ENCODE assay signal across 9 cellular contexts in the genomic region with DNA sequence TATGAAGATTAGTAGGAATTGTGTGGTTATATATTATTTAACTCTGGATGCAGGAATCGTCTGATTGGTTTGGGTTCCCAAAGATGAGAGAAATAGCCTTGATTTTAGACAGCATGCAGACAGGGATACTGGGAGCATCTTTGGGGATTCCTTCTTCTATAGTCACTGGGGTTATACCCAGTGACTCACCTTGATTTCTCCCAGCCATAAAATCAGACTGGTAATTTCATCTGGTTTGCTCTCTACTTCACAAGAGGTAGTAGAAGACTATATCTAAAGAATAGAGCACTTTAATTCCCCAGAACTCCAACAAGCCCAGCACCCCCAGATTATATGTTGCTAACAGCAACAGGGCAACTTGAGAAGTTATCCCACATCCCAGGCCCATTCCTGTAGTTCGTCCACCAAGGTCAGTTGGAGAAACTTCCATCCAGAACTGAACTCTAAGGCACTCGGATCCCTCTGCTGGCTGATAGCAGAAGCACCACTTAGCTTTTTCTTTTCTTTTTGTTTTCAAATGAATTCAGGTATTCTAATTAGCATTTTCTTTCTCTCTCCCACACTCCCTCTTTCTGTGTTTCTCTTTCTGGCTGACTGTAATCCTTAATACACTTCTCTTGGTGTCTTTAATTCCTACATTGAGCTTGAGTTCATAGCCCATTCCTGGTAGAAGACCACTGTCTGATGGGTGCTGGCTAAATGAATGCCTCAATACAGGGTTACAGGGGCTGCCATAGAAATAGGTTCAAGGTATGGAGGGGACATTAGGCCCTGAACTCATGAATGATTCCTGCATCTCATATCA. TPM values are rescaled to one million over a fixed set of nuclear protein-coding genes. Genes with fewer than 3 reads are reported as not detected.
A peak's percentile ranks its signal among the peaks of the same experiment; 100 is the strongest.
DNase-seq lines count a peak whose midpoint lies in the region; ATAC-seq and TF ChIP-seq lines count a peak whose summit lies in the region.
"Had no signal": no experiment of that assay in that cellular context is flagged by ENCODE, and none has a peak within 500 bp of the region (broad histone marks: within the 10 kb centered on the region; RNA-seq: fewer than 3 reads in every experiment).

No MANE protein-coding gene starts in this region.

- peak; percentile 46 for ATAC-seq in HG02610 (IDR thresholded peaks at IDR 0.05; ENCODE audit: unreplicated experiment)
- ATAC-seq in foreskin keratinocyte: peak; percentile 93

- H3K4me3 Mint-ChIP-seq in activated CD4-positive, alpha-beta memory T cell treated with anti-CD3 and anti-CD28 coated beads for 36 hours: no peak overlapping the region
- no peak overlapping the region for H3K4me3 Mint-ChIP-seq in activated CD4-positive, alpha-beta memory T cell treated with anti-CD3 and anti-CD28 coated beads, Interleukin-2, amount 10 ng/mL, durations not matched to agents 7 days and 5 days
- peak overlapping the region; percentile 42 for H3K4me3 Mint-ChIP-seq in activated T-helper 1 cell treated with anti-CD3 and anti-CD28 coated beads, Interleukin-12 subunit alpha, Interleukin-12 subunit beta, Interleukin-2, Interleukin-4 antibody, amounts not matched to agents 30 ng/mL and 10 ng/mL and 1 ng/mL, durations not matched to agents 14 hours and 24 hours and 36 hours
- H3K4me3 Mint-ChIP-seq in progenitor cell of endocrine pancreas (ENCODE audit: low read depth): no peak overlapping the region

- TF ChIP-seq CTCF in foreskin keratinocyte (conservative IDR thresholded peaks at IDR 0.05) (peak; percentile 89), progenitor cell of endocrine pancreas (IDR thresholded peaks at IDR 0.05; ENCODE audit: unreplicated experiment) (peak; percentile 84)

- CTCF ChIA-PET in activated CD4-positive, alpha-beta memory T cell treated with anti-CD3 and anti-CD28 coated beads for 36 hours (lab: Charles Lee): interaction anchor here (0.6 to 6.5 kb wide), 28 partner anchors 8 to 263 kb away, joined by 3 to 139 read pairs (median 4); partner anchors contain the start of genes MCM3 and PAQR8
- CTCF ChIA-PET in activated CD4-positive, alpha-beta memory T cell treated with anti-CD3 and anti-CD28 coated beads, Interleukin-2, amount 10 ng/mL, durations not matched to agents 7 days and 5 days (lab: Charles Lee): interaction anchor here (0.7 to 8.0 kb wide), 24 partner anchors 10 to 263 kb away, joined by 3 to 159 read pairs (median 4); partner anchors contain the start of genes MCM3 and PAQR8

- intact Hi-C loops in activated CD4-positive, alpha-beta memory T cell treated with anti-CD3 and anti-CD28 coated beads for 36 hours (cut with micrococcal nuclease): loop anchor here (1.0 to 10.0 kb wide), 6 partner anchors 15 to 595 kb away; partner anchors contain the start of gene GSTA4
- intact Hi-C loops in activated T-helper 1 cell treated with anti-CD3 and anti-CD28 coated beads, Interleukin-12 subunit alpha, Interleukin-12 subunit beta, Interleukin-2, Interleukin-4 antibody, amounts not matched to agents 30 ng/mL and 10 ng/mL and 1 ng/mL, durations not matched to agents 14 hours and 24 hours and 36 hours (cut with micrococcal nuclease): loop anchor here (1.0 to 10.0 kb wide), 6 partner anchors 37 to 935 kb away; partner anchors contain the start of gene PAQR8

- no peaks in the 10 kb centered on the region for H3K27me3 Mint-ChIP-seq in activated CD4-positive, alpha-beta memory T cell treated with anti-CD3 and anti-CD28 coated beads for 36 hours
- peaks cover 4% of the 10 kb centered on the region for H3K27me3 Mint-ChIP-seq in activated CD4-positive, alpha-beta memory T cell treated with anti-CD3 and anti-CD28 coated beads, Interleukin-2, amount 10 ng/mL, durations not matched to agents 7 days and 5 days
- H3K27me3 Mint-ChIP-seq in activated T-helper 1 cell treated with anti-CD3 and anti-CD28 coated beads, Interleukin-12 subunit alpha, Interleukin-12 subunit beta, Interleukin-2, Interleukin-4 antibody, amounts not matched to agents 30 ng/mL and 10 ng/mL and 1 ng/mL, durations not matched to agents 14 hours and 24 hours and 36 hours (ENCODE audit: insufficient read depth): peaks cover 5% of the 10 kb centered on the region
- H3K27me3 Mint-ChIP-seq in progenitor cell of endocrine pancreas: no peaks in the 10 kb centered on the region

- no peak overlapping the region for H3K27ac ChIP-seq in foreskin keratinocyte
- H3K27ac ChIP-seq: epithelial cell of prostate had no signal

- H3K27ac Mint-ChIP-seq in activated CD4-positive, alpha-beta memory T cell treated with anti-CD3 and anti-CD28 coated beads for 36 hours: peak overlapping the region; percentile 40
- no peak overlapping the region for H3K27ac Mint-ChIP-seq in activated CD4-positive, alpha-beta memory T cell treated with anti-CD3 and anti-CD28 coated beads, Interleukin-2, amount 10 ng/mL, durations not matched to agents 7 days and 5 days
- H3K27ac Mint-ChIP-seq in activated T-helper 1 cell treated with anti-CD3 and anti-CD28 coated beads, Interleukin-12 subunit alpha, Interleukin-12 subunit beta, Interleukin-2, Interleukin-4 antibody, amounts not matched to agents 30 ng/mL and 10 ng/mL and 1 ng/mL, durations not matched to agents 14 hours and 24 hours and 36 hours: peak overlapping the region; percentile 38
- H3K27ac Mint-ChIP-seq in progenitor cell of endocrine pancreas: no peak overlapping the region

- peaks cover 9% of the 10 kb centered on the region for H3K4me1 ChIP-seq in foreskin keratinocyte

- POLR2A ChIA-PET in activated CD4-positive, alpha-beta memory T cell treated with anti-CD3 and anti-CD28 coated beads for 36 hours (lab: Charles Lee): interaction anchor here (0.9 to 2.0 kb wide), 2 partner anchors 8 to 114 kb away, joined by 3 to 7 read pairs; partner anchors contain the start of gene MCM3
- POLR2A ChIA-PET in activated CD4-positive, alpha-beta memory T cell treated with anti-CD3 and anti-CD28 coated beads, Interleukin-2, amount 10 ng/mL, durations not matched to agents 7 days and 5 days (lab: Charles Lee): interaction anchor here (1.4 to 6.4 kb wide), 4 partner anchors 9 to 116 kb away, joined by 6 to 45 read pairs (median 10); partner anchors contain the start of genes MCM3 and PAQR8

- H3K36me3 Mint-ChIP-seq in activated CD4-positive, alpha-beta memory T cell treated with anti-CD3 and anti-CD28 coated beads for 36 hours: peaks cover 12% of the 10 kb centered on the region
- peaks cover 24% of the 10 kb centered on the region for H3K36me3 Mint-ChIP-seq in activated CD4-positive, alpha-beta memory T cell treated with anti-CD3 and anti-CD28 coated beads, Interleukin-2, amount 10 ng/mL, durations not matched to agents 7 days and 5 days (ENCODE audit: low read depth)
- H3K36me3 Mint-ChIP-seq in activated T-helper 1 cell treated with anti-CD3 and anti-CD28 coated beads, Interleukin-12 subunit alpha, Interleukin-12 subunit beta, Interleukin-2, Interleukin-4 antibody, amounts not matched to agents 30 ng/mL and 10 ng/mL and 1 ng/mL, durations not matched to agents 14 hours and 24 hours and 36 hours (ENCODE audit: low read depth): peaks cover 5% of the 10 kb centered on the region
- H3K36me3 Mint-ChIP-seq in progenitor cell of endocrine pancreas (ENCODE audit: insufficient read depth): peaks cover 2% of the 10 kb centered on the region

- H3K4me1 Mint-ChIP-seq in activated CD4-positive, alpha-beta memory T cell treated with anti-CD3 and anti-CD28 coated beads for 36 hours (ENCODE audit: low read depth): peaks cover 63% of the 10 kb centered on the region
- H3K4me1 Mint-ChIP-seq in activated CD4-positive, alpha-beta memory T cell treated with anti-CD3 and anti-CD28 coated beads, Interleukin-2, amount 10 ng/mL, durations not matched to agents 7 days and 5 days: peaks cover 53% of the 10 kb centered on the region
- H3K4me1 Mint-ChIP-seq in activated T-helper 1 cell treated with anti-CD3 and anti-CD28 coated beads, Interleukin-12 subunit alpha, Interleukin-12 subunit beta, Interleukin-2, Interleukin-4 antibody, amounts not matched to agents 30 ng/mL and 10 ng/mL and 1 ng/mL, durations not matched to agents 14 hours and 24 hours and 36 hours (ENCODE audit: low read depth): peaks cover 52% of the 10 kb centered on the region
- peaks cover 16% of the 10 kb centered on the region for H3K4me1 Mint-ChIP-seq in progenitor cell of endocrine pancreas (ENCODE audit: low read depth)

- no peaks in the 10 kb centered on the region for H3K27me3 ChIP-seq in foreskin keratinocyte

- no peaks in the 10 kb centered on the region for H3K9me3 Mint-ChIP-seq in activated CD4-positive, alpha-beta memory T cell treated with anti-CD3 and anti-CD28 coated beads for 36 hours
- H3K9me3 Mint-ChIP-seq in activated CD4-positive, alpha-beta memory T cell treated with anti-CD3 and anti-CD28 coated beads, Interleukin-2, amount 10 ng/mL, durations not matched to agents 7 days and 5 days: no peaks in the 10 kb centered on the region
- H3K9me3 Mint-ChIP-seq in activated T-helper 1 cell treated with anti-CD3 and anti-CD28 coated beads, Interleukin-12 subunit alpha, Interleukin-12 subunit beta, Interleukin-2, Interleukin-4 antibody, amounts not matched to agents 30 ng/mL and 10 ng/mL and 1 ng/mL, durations not matched to agents 14 hours and 24 hours and 36 hours: no peaks in the 10 kb centered on the region
- H3K9me3 Mint-ChIP-seq in progenitor cell of endocrine pancreas (ENCODE audit: low read depth): no peaks in the 10 kb centered on the region

- peak; percentile 39 for DNase-seq in activated CD4-positive, alpha-beta memory T cell treated with anti-CD3 and anti-CD28 coated beads for 36 hours
- no peak for DNase-seq in activated CD4-positive, alpha-beta memory T cell treated with anti-CD3 and anti-CD28 coated beads, Interleukin-2, amount 10 ng/mL, durations not matched to agents 7 days and 5 days
- DNase-seq in NCI-H510A (lab: John Stamatoyannopoulos, UW) (peak; percentile 40), foreskin keratinocyte (peak; percentile 57 to 76), progenitor cell of endocrine pancreas (ENCODE audit: low spot score, unreplicated experiment) (no peak), OCI-M2 (lab: John Stamatoyannopoulos, UW; ENCODE audit: unreplicated experiment) (no peak)
- DNase-seq in activated T-helper 1 cell treated with anti-CD3 and anti-CD28 coated beads, Interleukin-12 subunit alpha, Interleukin-12 subunit beta, Interleukin-2, Interleukin-4 antibody, amounts not matched to agents 30 ng/mL and 10 ng/mL and 1 ng/mL, durations not matched to agents 14 hours and 24 hours and 36 hours (ENCODE audit: low spot score): no peak

RNA-seq across cellular contexts. Expression of gene EFHC1, which starts 20.4 kb away (rescaled TPM):
- total RNA-seq in activated CD4-positive, alpha-beta memory T cell treated with anti-CD3 and anti-CD28 coated beads for 36 hours: 1 to 10 TPM; 1.9 to 3.1 TPM
- 1 to 10 TPM; 1.6 to 3.4 TPM for total RNA-seq in activated CD4-positive, alpha-beta memory T cell treated with anti-CD3 and anti-CD28 coated beads, Interleukin-2, amount 10 ng/mL, durations not matched to agents 7 days and 5 days
- 0.70 and 1.3 TPM in 2 replicates for total RNA-seq in activated T-helper 1 cell treated with anti-CD3 and anti-CD28 coated beads, Interleukin-12 subunit alpha, Interleukin-12 subunit beta, Interleukin-2, Interleukin-4 antibody, amounts not matched to agents 30 ng/mL and 10 ng/mL and 1 ng/mL, durations not matched to agents 14 hours and 24 hours and 36 hours
- total RNA-seq in foreskin keratinocyte (18.2 and 18.4 TPM in 2 replicates), progenitor cell of endocrine pancreas (36.0 and 43.6 TPM in 2 replicates)
- 10.6 and 11.4 TPM in 2 replicates for polyA plus RNA-seq in foreskin keratinocyte

RNA-seq across cellular contexts. Expression of gene PAQR8, which starts 37.8 kb away (rescaled TPM):
- 10 to 100 TPM; 11.2 to 12.2 TPM for total RNA-seq in activated CD4-positive, alpha-beta memory T cell treated with anti-CD3 and anti-CD28 coated beads for 36 hours
- 10 to 100 TPM; 12.8 to 14.1 TPM for total RNA-seq in activated CD4-positive, alpha-beta memory T cell treated with anti-CD3 and anti-CD28 coated beads, Interleukin-2, amount 10 ng/mL, durations not matched to agents 7 days and 5 days
- 2.5 and 2.8 TPM in 2 replicates for total RNA-seq in activated T-helper 1 cell treated with anti-CD3 and anti-CD28 coated beads, Interleukin-12 subunit alpha, Interleukin-12 subunit beta, Interleukin-2, Interleukin-4 antibody, amounts not matched to agents 30 ng/mL and 10 ng/mL and 1 ng/mL, durations not matched to agents 14 hours and 24 hours and 36 hours
- total RNA-seq in foreskin keratinocyte (4.5 and 5.6 TPM in 2 replicates), progenitor cell of endocrine pancreas (13.9 and 15.2 TPM in 2 replicates)
- polyA plus RNA-seq in foreskin keratinocyte: 2.4 TPM in 2 replicates

Comparison
In these comparisons a context has a peak if more than half of its experiments do, and no peak if none do; other contexts are left out.
1. DNase-seq: peak in activated CD4-positive, alpha-beta memory T cell treated with anti-CD3 and anti-CD28 coated beads for 36 hours (single experiment), NCI-H510A (single experiment) and foreskin keratinocyte (2 of 2); none in activated CD4-positive, alpha-beta memory T cell treated with anti-CD3 and anti-CD28 coated beads, Interleukin-2, amount 10 ng/mL, durations not matched to agents 7 days and 5 days (single experiment), activated T-helper 1 cell treated with anti-CD3 and anti-CD28 coated beads, Interleukin-12 subunit alpha, Interleukin-12 subunit beta, Interleukin-2, Interleukin-4 antibody, amounts not matched to agents 30 ng/mL and 10 ng/mL and 1 ng/mL, durations not matched to agents 14 hours and 24 hours and 36 hours (single experiment), progenitor cell of endocrine pancreas (single experiment) and OCI-M2 (single experiment).
2. H3K27ac Mint-ChIP-seq: peak in activated CD4-positive, alpha-beta memory T cell treated with anti-CD3 and anti-CD28 coated beads for 36 hours (single experiment) and activated T-helper 1 cell treated with anti-CD3 and anti-CD28 coated beads, Interleukin-12 subunit alpha, Interleukin-12 subunit beta, Interleukin-2, Interleukin-4 antibody, amounts not matched to agents 30 ng/mL and 10 ng/mL and 1 ng/mL, durations not matched to agents 14 hours and 24 hours and 36 hours (single experiment); none in activated CD4-positive, alpha-beta memory T cell treated with anti-CD3 and anti-CD28 coated beads, Interleukin-2, amount 10 ng/mL, durations not matched to agents 7 days and 5 days (single experiment) and progenitor cell of endocrine pancreas (single experiment).